1 cellular context compared by ENCODE assay signal in genomic region chr11:18749681-18750319, GRCh38.
TF ChIP-seq lines count a peak whose summit lies in the region.

No MANE protein-coding gene starts in this region.

TF ChIP-seq in H1, 55 proteins besides CTCF, POLR2A, EP300 and RAD21:
- TF ChIP-seq SP4 (IDR thresholded peaks at IDR 0.05; ENCODE audit: low read length) (no peak), ZNF274 (IDR thresholded peaks at IDR 0.05; ENCODE audit: borderline replicate concordance, extremely low read depth, low read length) (no peak), HDAC6 (IDR thresholded peaks at IDR 0.05; ENCODE audit: low read depth, low read length) (no peak), POU5F1 (IDR thresholded peaks at IDR 0.05; ENCODE audit: low read depth, low read length) (no peak), TAF7 (optimal IDR thresholded peaks at IDR 0.05; ENCODE audit: borderline replicate concordance, low read depth, low read length) (no peak), TCF12 (IDR thresholded peaks at IDR 0.05; ENCODE audit: low read depth, low read length) (no peak), POLR2AphosphoS5 (IDR thresholded peaks at IDR 0.05; ENCODE audit: low read depth, low read length) (no peak), JUND (IDR thresholded peaks at IDR 0.05; ENCODE audit: low read length) (peak; percentile 68; the same call in 1 of the 2 replicates)
- TF ChIP-seq, protein P1, sequence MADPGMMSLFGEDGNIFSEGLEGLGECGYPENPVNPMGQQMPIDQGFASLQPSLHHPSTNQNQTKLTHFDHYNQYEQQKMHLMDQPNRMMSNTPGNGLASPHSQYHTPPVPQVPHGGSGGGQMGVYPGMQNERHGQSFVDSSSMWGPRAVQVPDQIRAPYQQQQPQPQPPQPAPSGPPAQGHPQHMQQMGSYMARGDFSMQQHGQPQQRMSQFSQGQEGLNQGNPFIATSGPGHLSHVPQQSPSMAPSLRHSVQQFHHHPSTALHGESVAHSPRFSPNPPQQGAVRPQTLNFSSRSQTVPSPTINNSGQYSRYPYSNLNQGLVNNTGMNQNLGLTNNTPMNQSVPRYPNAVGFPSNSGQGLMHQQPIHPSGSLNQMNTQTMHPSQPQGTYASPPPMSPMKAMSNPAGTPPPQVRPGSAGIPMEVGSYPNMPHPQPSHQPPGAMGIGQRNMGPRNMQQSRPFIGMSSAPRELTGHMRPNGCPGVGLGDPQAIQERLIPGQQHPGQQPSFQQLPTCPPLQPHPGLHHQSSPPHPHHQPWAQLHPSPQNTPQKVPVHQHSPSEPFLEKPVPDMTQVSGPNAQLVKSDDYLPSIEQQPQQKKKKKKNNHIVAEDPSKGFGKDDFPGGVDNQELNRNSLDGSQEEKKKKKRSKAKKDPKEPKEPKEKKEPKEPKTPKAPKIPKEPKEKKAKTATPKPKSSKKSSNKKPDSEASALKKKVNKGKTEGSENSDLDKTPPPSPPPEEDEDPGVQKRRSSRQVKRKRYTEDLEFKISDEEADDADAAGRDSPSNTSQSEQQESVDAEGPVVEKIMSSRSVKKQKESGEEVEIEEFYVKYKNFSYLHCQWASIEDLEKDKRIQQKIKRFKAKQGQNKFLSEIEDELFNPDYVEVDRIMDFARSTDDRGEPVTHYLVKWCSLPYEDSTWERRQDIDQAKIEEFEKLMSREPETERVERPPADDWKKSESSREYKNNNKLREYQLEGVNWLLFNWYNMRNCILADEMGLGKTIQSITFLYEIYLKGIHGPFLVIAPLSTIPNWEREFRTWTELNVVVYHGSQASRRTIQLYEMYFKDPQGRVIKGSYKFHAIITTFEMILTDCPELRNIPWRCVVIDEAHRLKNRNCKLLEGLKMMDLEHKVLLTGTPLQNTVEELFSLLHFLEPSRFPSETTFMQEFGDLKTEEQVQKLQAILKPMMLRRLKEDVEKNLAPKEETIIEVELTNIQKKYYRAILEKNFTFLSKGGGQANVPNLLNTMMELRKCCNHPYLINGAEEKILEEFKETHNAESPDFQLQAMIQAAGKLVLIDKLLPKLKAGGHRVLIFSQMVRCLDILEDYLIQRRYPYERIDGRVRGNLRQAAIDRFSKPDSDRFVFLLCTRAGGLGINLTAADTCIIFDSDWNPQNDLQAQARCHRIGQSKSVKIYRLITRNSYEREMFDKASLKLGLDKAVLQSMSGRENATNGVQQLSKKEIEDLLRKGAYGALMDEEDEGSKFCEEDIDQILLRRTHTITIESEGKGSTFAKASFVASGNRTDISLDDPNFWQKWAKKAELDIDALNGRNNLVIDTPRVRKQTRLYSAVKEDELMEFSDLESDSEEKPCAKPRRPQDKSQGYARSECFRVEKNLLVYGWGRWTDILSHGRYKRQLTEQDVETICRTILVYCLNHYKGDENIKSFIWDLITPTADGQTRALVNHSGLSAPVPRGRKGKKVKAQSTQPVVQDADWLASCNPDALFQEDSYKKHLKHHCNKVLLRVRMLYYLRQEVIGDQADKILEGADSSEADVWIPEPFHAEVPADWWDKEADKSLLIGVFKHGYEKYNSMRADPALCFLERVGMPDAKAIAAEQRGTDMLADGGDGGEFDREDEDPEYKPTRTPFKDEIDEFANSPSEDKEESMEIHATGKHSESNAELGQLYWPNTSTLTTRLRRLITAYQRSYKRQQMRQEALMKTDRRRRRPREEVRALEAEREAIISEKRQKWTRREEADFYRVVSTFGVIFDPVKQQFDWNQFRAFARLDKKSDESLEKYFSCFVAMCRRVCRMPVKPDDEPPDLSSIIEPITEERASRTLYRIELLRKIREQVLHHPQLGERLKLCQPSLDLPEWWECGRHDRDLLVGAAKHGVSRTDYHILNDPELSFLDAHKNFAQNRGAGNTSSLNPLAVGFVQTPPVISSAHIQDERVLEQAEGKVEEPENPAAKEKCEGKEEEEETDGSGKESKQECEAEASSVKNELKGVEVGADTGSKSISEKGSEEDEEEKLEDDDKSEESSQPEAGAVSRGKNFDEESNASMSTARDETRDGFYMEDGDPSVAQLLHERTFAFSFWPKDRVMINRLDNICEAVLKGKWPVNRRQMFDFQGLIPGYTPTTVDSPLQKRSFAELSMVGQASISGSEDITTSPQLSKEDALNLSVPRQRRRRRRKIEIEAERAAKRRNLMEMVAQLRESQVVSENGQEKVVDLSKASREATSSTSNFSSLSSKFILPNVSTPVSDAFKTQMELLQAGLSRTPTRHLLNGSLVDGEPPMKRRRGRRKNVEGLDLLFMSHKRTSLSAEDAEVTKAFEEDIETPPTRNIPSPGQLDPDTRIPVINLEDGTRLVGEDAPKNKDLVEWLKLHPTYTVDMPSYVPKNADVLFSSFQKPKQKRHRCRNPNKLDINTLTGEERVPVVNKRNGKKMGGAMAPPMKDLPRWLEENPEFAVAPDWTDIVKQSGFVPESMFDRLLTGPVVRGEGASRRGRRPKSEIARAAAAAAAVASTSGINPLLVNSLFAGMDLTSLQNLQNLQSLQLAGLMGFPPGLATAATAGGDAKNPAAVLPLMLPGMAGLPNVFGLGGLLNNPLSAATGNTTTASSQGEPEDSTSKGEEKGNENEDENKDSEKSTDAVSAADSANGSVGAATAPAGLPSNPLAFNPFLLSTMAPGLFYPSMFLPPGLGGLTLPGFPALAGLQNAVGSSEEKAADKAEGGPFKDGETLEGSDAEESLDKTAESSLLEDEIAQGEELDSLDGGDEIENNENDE (IDR thresholded peaks at IDR 0.05; ENCODE audit: insufficient replicate concordance, low read length), result no peak
